ENCODE assay signal across 1 cellular context in the genomic region with DNA sequence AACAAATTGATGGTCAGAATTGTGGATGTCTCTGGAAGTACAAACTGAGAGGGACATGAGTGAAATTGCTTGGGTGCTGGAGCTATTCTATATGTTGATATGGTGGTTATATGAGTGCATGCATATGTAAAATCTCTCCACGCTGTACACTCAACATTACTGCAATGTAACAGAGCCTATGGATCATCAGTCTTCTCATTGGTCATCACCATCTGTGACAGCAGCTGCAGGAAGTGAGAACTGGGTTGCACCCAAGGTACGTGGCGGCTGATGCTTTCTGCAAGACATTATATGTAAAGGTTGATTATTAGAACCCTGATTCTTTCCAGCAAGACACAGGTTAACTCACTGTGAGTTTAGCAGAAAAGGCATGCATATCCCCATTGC.
TF ChIP-seq lines count a peak whose summit lies in the region.

No MANE protein-coding gene starts in this region.

TF ChIP-seq in GM12878, 131 proteins besides CTCF, POLR2A, EP300 and RAD21 (continued from another document):
- TF ChIP-seq, protein P1, sequence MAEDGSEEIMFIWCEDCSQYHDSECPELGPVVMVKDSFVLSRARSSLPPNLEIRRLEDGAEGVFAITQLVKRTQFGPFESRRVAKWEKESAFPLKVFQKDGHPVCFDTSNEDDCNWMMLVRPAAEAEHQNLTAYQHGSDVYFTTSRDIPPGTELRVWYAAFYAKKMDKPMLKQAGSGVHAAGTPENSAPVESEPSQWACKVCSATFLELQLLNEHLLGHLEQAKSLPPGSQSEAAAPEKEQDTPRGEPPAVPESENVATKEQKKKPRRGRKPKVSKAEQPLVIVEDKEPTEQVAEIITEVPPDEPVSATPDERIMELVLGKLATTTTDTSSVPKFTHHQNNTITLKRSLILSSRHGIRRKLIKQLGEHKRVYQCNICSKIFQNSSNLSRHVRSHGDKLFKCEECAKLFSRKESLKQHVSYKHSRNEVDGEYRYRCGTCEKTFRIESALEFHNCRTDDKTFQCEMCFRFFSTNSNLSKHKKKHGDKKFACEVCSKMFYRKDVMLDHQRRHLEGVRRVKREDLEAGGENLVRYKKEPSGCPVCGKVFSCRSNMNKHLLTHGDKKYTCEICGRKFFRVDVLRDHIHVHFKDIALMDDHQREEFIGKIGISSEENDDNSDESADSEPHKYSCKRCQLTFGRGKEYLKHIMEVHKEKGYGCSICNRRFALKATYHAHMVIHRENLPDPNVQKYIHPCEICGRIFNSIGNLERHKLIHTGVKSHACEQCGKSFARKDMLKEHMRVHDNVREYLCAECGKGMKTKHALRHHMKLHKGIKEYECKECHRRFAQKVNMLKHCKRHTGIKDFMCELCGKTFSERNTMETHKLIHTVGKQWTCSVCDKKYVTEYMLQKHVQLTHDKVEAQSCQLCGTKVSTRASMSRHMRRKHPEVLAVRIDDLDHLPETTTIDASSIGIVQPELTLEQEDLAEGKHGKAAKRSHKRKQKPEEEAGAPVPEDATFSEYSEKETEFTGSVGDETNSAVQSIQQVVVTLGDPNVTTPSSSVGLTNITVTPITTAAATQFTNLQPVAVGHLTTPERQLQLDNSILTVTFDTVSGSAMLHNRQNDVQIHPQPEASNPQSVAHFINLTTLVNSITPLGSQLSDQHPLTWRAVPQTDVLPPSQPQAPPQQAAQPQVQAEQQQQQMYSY (CRISPR knock-in tag; IDR thresholded peaks at IDR 0.05): no peak
